19 cellular contexts compared by ENCODE assay signal in genomic region chr2:47023332-47023731, GRCh38.
DNase-seq lines count a peak whose midpoint lies in the region; ATAC-seq, FAIRE-seq and TF ChIP-seq lines count a peak whose summit lies in the region.
"Had no signal": no experiment of that assay in that cellular context is flagged by ENCODE, and none has a peak within 500 bp of the region (broad histone marks: within the 10 kb centered on the region; RNA-seq: fewer than 3 reads in every experiment).

No MANE protein-coding gene starts in this region.

- H3K27ac Mint-ChIP-seq in activated naive CD4-positive, alpha-beta T cell treated with anti-CD3 and anti-CD28 coated beads, Interleukin-2, amount 10 ng/mL, durations not matched to agents 7 days and 5 days, result peak overlapping the region; percentile 77
- no peak overlapping the region for H3K27ac Mint-ChIP-seq in T-cell
- peak overlapping the region; percentile 23 to 90 (median 72) for H3K27ac Mint-ChIP-seq in naive thymus-derived CD8-positive, alpha-beta T cell

- H3K4me3 Mint-ChIP-seq in activated naive CD4-positive, alpha-beta T cell treated with anti-CD3 and anti-CD28 coated beads, Interleukin-2, amount 10 ng/mL, durations not matched to agents 7 days and 5 days, result no peak overlapping the region
- no peak overlapping the region for H3K4me3 Mint-ChIP-seq in T-cell
- peak overlapping the region in 3 of 10 donors; percentile 27 to 61 (median 33) for H3K4me3 Mint-ChIP-seq in naive thymus-derived CD8-positive, alpha-beta T cell
- H3K4me3 Mint-ChIP-seq: CD14-positive monocyte, IgD-negative memory B cell had no signal

- H3K36me3 Mint-ChIP-seq in activated naive CD4-positive, alpha-beta T cell treated with anti-CD3 and anti-CD28 coated beads, Interleukin-2, amount 10 ng/mL, durations not matched to agents 7 days and 5 days, result peaks cover 34% of the 10 kb centered on the region
- peaks cover 46% of the 10 kb centered on the region for H3K36me3 Mint-ChIP-seq in T-cell
- peaks cover 0 to 59% (median 7%) of the 10 kb centered on the region in 3 donors for H3K36me3 Mint-ChIP-seq in naive thymus-derived CD8-positive, alpha-beta T cell
- H3K36me3 Mint-ChIP-seq: IgD-negative memory B cell had no signal

- H3K4me1 Mint-ChIP-seq in activated naive CD4-positive, alpha-beta T cell treated with anti-CD3 and anti-CD28 coated beads, Interleukin-2, amount 10 ng/mL, durations not matched to agents 7 days and 5 days, result peaks cover 25% of the 10 kb centered on the region
- H3K4me1 Mint-ChIP-seq in T-cell, result peaks cover 6 to 18% (median 16%) of the 10 kb centered on the region in 3 donors
- H3K4me1 Mint-ChIP-seq in naive thymus-derived CD8-positive, alpha-beta T cell, result peaks cover 22 to 48% (median 31%) of the 10 kb centered on the region in 4 donors
- H3K4me1 Mint-ChIP-seq: CD14-positive monocyte had no signal

- H3K27me3 ChIP-seq in thymus (ENCODE audit: control insufficient read depth, insufficient read depth), result no peaks in the 10 kb centered on the region
- H3K27me3 ChIP-seq: SJCRH30 had no signal

- H3K36me3 ChIP-seq in thymus (ENCODE audit: control insufficient read depth, insufficient read depth), result peaks cover 70% of the 10 kb centered on the region

- H3K27me3 Mint-ChIP-seq in activated naive CD4-positive, alpha-beta T cell treated with anti-CD3 and anti-CD28 coated beads, Interleukin-2, amount 10 ng/mL, durations not matched to agents 7 days and 5 days, result no peaks in the 10 kb centered on the region
- no peaks in the 10 kb centered on the region for H3K27me3 Mint-ChIP-seq in T-cell
- no peaks in the 10 kb centered on the region for H3K27me3 Mint-ChIP-seq in naive thymus-derived CD8-positive, alpha-beta T cell
- H3K27me3 Mint-ChIP-seq: IgD-negative memory B cell had no signal

- no peak for TF ChIP-seq POLR2A in GM12891 (IDR thresholded peaks at IDR 0.05; ENCODE audit: low read depth, low read length)

- no peaks in the 10 kb centered on the region for H3K9me3 Mint-ChIP-seq in activated naive CD4-positive, alpha-beta T cell treated with anti-CD3 and anti-CD28 coated beads, Interleukin-2, amount 10 ng/mL, durations not matched to agents 7 days and 5 days
- H3K9me3 Mint-ChIP-seq in T-cell, result no peaks in the 10 kb centered on the region
- no peaks in the 10 kb centered on the region for H3K9me3 Mint-ChIP-seq in naive thymus-derived CD8-positive, alpha-beta T cell
- H3K9me3 Mint-ChIP-seq: CD14-positive monocyte, IgD-negative memory B cell had no signal

- peak overlapping the region; percentile 82 for H3K27ac ChIP-seq in thymus (ENCODE audit: low read depth)
- H3K27ac ChIP-seq: HL-60, SJCRH30 had no signal

- WGBS in thymus, result 18% methylated on average over 7 of the region's 7 CpGs

- no peaks in the 10 kb centered on the region for H3K9me3 ChIP-seq in thymus (ENCODE audit: control insufficient read depth)
- H3K9me3 ChIP-seq: Caco-2, SJCRH30 had no signal

- peak; percentile 35 for DNase-seq in activated naive CD4-positive, alpha-beta T cell treated with anti-CD3 and anti-CD28 coated beads, Interleukin-2, amount 10 ng/mL, durations not matched to agents 7 days and 5 days
- no peak for DNase-seq in activated naive CD4-positive, alpha-beta T cell treated with anti-CD3 and anti-CD28 coated beads, Interleukin-2, amount 50 U/mL, for 16 hours
- DNase-seq in T-cell (peak in 23 of 34 experiments; percentile 4 to 49 (median 20)), GM12891 (ENCODE audit: insufficient read length, low spot score) (no peak), NCI-H146 (lab: John Stamatoyannopoulos, UW) (no peak)
- DNase-seq in naive thymus-derived CD8-positive, alpha-beta T cell, result peak in 8 of 10 donors; percentile 47 to 78 (median 61)
- DNase-seq: Caco-2, DMS153, NCI-H187 treated with DMSO at 0.1 percent for 48 hours, NCI-H526 treated with DMSO at 0.1 percent for 48 hours, OCI-M1, RPMI8226 had no signal

- peaks cover 49% of the 10 kb centered on the region for H3K4me1 ChIP-seq in thymus (ENCODE audit: control insufficient read depth, insufficient read depth, low read length)
- H3K4me1 ChIP-seq: Caco-2 had no signal

- H3K4me3 ChIP-seq in thymus (ENCODE audit: low read length), result no peak overlapping the region
- H3K4me3 ChIP-seq: SJCRH30 had no signal

- POLR2A ChIA-PET in T-cell (lab: Charles Lee), result no interaction called here
- POLR2A ChIA-PET in naive thymus-derived CD8-positive, alpha-beta T cell (lab: Charles Lee), result interaction anchor here (0.6 kb wide), 1 partner anchor 255 kb away, joined by 5 read pairs; no protein-coding TSS in a partner anchor

- CTCF ChIA-PET in activated naive CD4-positive, alpha-beta T cell treated with anti-CD3 and anti-CD28 coated beads, Interleukin-2, amount 10 ng/mL, durations not matched to agents 7 days and 5 days (lab: Charles Lee), result no interaction called here
- CTCF ChIA-PET in T-cell (lab: Charles Lee), result interaction anchor here in 1 of 2 donors (0.5 kb wide), 1 partner anchor 149 kb away, joined by 9 read pairs; no protein-coding TSS in a partner anchor

- peak in 3 of 4 experiments; percentile 40 to 93 (median 68) for ATAC-seq in T-cell (replicated peaks in 1 of 4)
- peak; percentile 91 to 92 for ATAC-seq in naive thymus-derived CD8-positive, alpha-beta T cell
- ATAC-seq in GM19467 (IDR thresholded peaks at IDR 0.05; ENCODE audit: unreplicated experiment), result no peak

- FAIRE-seq in GM12891 (lab: Jason Lieb, UNC), result no peak
- FAIRE-seq: HTR-8/SVneo had no signal

TF ChIP-seq in GM12891, 5 proteins besides CTCF, POLR2A, EP300 and RAD21:
- no peak for TF ChIP-seq SPI1 (IDR thresholded peaks at IDR 0.05; ENCODE audit: low read depth, low read length)
- no peak for TF ChIP-seq POU2F2 (IDR thresholded peaks at IDR 0.05; ENCODE audit: low read depth, low read length)
- no peak for TF ChIP-seq PAX5 (IDR thresholded peaks at IDR 0.05; ENCODE audit: insufficient read depth, low read length, severe bottlenecking)
- TF ChIP-seq POLR2AphosphoS5 (IDR thresholded peaks at IDR 0.05; ENCODE audit: low read depth, low read length), result no peak
- TF ChIP-seq TAF1 (IDR thresholded peaks at IDR 0.05; ENCODE audit: low read depth, low read length), result no peak

Comparison
In these comparisons a context has a peak if more than half of its experiments do, and no peak if none do; other contexts are left out.
1. DNase-seq: peak in activated naive CD4-positive, alpha-beta T cell treated with anti-CD3 and anti-CD28 coated beads, Interleukin-2, amount 10 ng/mL, durations not matched to agents 7 days and 5 days (single experiment), T-cell (23 of 34) and naive thymus-derived CD8-positive, alpha-beta T cell (8 of 10); none in activated naive CD4-positive, alpha-beta T cell treated with anti-CD3 and anti-CD28 coated beads, Interleukin-2, amount 50 U/mL, for 16 hours (single experiment), GM12891 (single experiment) and NCI-H146 (single experiment).
2. H3K27ac Mint-ChIP-seq: peak in activated naive CD4-positive, alpha-beta T cell treated with anti-CD3 and anti-CD28 coated beads, Interleukin-2, amount 10 ng/mL, durations not matched to agents 7 days and 5 days (single experiment) and naive thymus-derived CD8-positive, alpha-beta T cell (10 of 10); none in T-cell (0 of 2).